In the genomic region with DNA sequence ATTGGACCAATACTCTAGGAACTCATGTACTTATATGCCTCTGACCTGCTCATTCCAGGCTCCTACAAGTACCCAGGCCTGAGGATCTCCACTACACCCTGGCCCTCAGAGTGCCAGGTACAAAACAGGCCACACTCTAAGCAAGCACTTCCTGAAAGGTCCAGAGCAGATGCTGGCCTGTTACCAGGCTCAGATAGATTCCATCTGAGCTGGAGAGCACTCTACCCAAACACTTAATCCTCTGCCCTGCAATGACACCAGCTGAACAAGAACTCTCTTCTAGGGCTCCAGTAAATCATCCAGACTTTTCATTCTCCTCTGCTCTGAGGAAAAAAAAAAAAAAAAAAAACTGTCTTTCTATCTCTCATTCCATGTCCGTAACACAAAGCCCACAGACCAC, we compare ENCODE assay signal across 10 cellular contexts. TPM values are rescaled to one million over a fixed set of nuclear protein-coding genes. Genes with fewer than 3 reads are reported as not detected.
A peak's percentile ranks its signal among the peaks of the same experiment; 100 is the strongest.
DNase-seq lines count a peak whose midpoint lies in the region; ATAC-seq and TF ChIP-seq lines count a peak whose summit lies in the region.
"Had no signal": no experiment of that assay in that cellular context is flagged by ENCODE, and none has a peak within 500 bp of the region (broad histone marks: within the 10 kb centered on the region; RNA-seq: fewer than 3 reads in every experiment).

No MANE protein-coding gene starts in this region.

- peaks cover 0 to 37% (median 0%) of the 10 kb centered on the region in 11 experiments; a peak in 3 of 22 replicates for H4K20me1 ChIP-seq in BLaER1 treated with 17β-estradiol and CSF1 and Interleukin-3, amounts not matched to agents 10 nM and 100 nM

- TF ChIP-seq CTCF in fibroblast of villous mesenchyme (IDR thresholded peaks at IDR 0.05; ENCODE audit: insufficient read depth, low read depth, low read length) (no peak), gastrocnemius medialis (IDR thresholded peaks at IDR 0.05 in 4 of 5, conservative IDR thresholded peaks at IDR 0.05 in 1 of 5) (no peak), omental fat pad (IDR thresholded peaks at IDR 0.05) (no peak)

- no peak overlapping the region; a peak in 1 of 20 replicates for H3K4me3 ChIP-seq in BLaER1 treated with 17β-estradiol and CSF1 and Interleukin-3, amounts not matched to agents 10 nM and 100 nM
- H3K4me3 ChIP-seq in SJCRH30 (peak overlapping the region; percentile 88), fibroblast of villous mesenchyme (ENCODE audit: low read depth, low read length) (no peak overlapping the region), gastrocnemius medialis (no peak overlapping the region)
- H3K4me3 ChIP-seq: neural progenitor cell had no signal

- peaks cover 0 to 15% (median 9%) of the 10 kb centered on the region in 11 experiments; a peak in 8 of 22 replicates for H3K36me3 ChIP-seq in BLaER1 treated with 17β-estradiol and CSF1 and Interleukin-3, amounts not matched to agents 10 nM and 100 nM
- H3K36me3 ChIP-seq in SJCRH30 (no peaks in the 10 kb centered on the region), gastrocnemius medialis (no peaks in the 10 kb centered on the region)
- H3K36me3 ChIP-seq: neural progenitor cell had no signal

- intact Hi-C loops in gastrocnemius medialis (cut with DNase I; ENCODE audit: low total_unique reads): loop anchor here (5.0 kb wide), 2 partner anchors 32 to 138 kb away; no protein-coding TSS in a partner anchor

- H3K9me3 ChIP-seq in BLaER1 treated with 17β-estradiol and CSF1 and Interleukin-3, amounts not matched to agents 10 nM and 100 nM (replicated peaks in 1 of 11): no peaks in the 10 kb centered on the region
- H3K9me3 ChIP-seq in SJCRH30 (replicated peaks) (no peaks in the 10 kb centered on the region), gastrocnemius medialis (no peaks in the 10 kb centered on the region)

- 0 out of 22 replicates have a peak overlapping the region, but pooled peaks of 1 of the 11 experiments have one; percentile 8 for H3K27ac ChIP-seq in BLaER1 treated with 17β-estradiol and CSF1 and Interleukin-3, amounts not matched to agents 10 nM and 100 nM
- H3K27ac ChIP-seq in SJCRH30 (peak overlapping the region; percentile 66), gastrocnemius medialis (peak overlapping the region; percentile 27 to 70 (median 43))
- H3K27ac ChIP-seq: neural progenitor cell had no signal

- H3K9ac ChIP-seq in BLaER1 treated with 17β-estradiol and CSF1 and Interleukin-3, amounts not matched to agents 10 nM and 100 nM: no peak overlapping the region
- H3K9ac ChIP-seq: neural progenitor cell had no signal

- in situ Hi-C loops in gastrocnemius medialis (cut with MboI; ENCODE audit: low sequenced_read_pairs in 4 of 4): no loop called here

- H3K4me2 ChIP-seq in BLaER1 treated with 17β-estradiol and CSF1 and Interleukin-3, amounts not matched to agents 10 nM and 100 nM: peak overlapping the region; percentile 91 to 100 (median 98)
- H3K4me2 ChIP-seq: neural progenitor cell had no signal

- no peak for TF ChIP-seq POLR2A in gastrocnemius medialis (IDR thresholded peaks at IDR 0.05)

- peak in 1 of 2 experiments; percentile 50 for DNase-seq in SJCRH30
- peak; percentile 74 for DNase-seq in fibroblast of villous mesenchyme (ENCODE audit: low read depth)
- no peak for DNase-seq in gastrocnemius medialis
- DNase-seq in omental fat pad (ENCODE audit: low spot score): no peak
- no peak for DNase-seq in amniotic stem cell (lab: John Stamatoyannopoulos, UW)
- DNase-seq: T-helper 17 cell had no signal

- H3K4me1 ChIP-seq in BLaER1 treated with 17β-estradiol and CSF1 and Interleukin-3, amounts not matched to agents 10 nM and 100 nM: peaks cover 33 to 81% (median 77%) of the 10 kb centered on the region in 10 experiments
- peaks cover 36% of the 10 kb centered on the region for H3K4me1 ChIP-seq in SJCRH30
- peaks cover 38 to 47% of the 10 kb centered on the region in 2 donors for H3K4me1 ChIP-seq in gastrocnemius medialis

- ATAC-seq in gastrocnemius medialis (no peak), omental fat pad (ENCODE audit: low FRiP score) (no peak), HG03457 (IDR thresholded peaks at IDR 0.05; ENCODE audit: unreplicated experiment) (no peak), esophagus mucosa (no peak)
- ATAC-seq: T-helper 17 cell had no signal

- H3K27me3 ChIP-seq in BLaER1 treated with 17β-estradiol and CSF1 and Interleukin-3, amounts not matched to agents 10 nM and 100 nM: peaks cover 0 to 8% (median 0%) of the 10 kb centered on the region in 11 experiments; a peak in 3 of 22 replicates
- no peaks in the 10 kb centered on the region for H3K27me3 ChIP-seq in SJCRH30
- H3K27me3 ChIP-seq in gastrocnemius medialis: no peaks in the 10 kb centered on the region

RNA-seq across cellular contexts. Expression of gene P4HA2, which starts 2.9 kb away (rescaled TPM):
- 75.5 and 77.7 TPM in 2 replicates for total RNA-seq in SJCRH30 (2014; rRNA removed; shearing (Covaris generic))
- total RNA-seq in fibroblast of villous mesenchyme: 161 and 191 TPM in 2 replicates
- total RNA-seq in gastrocnemius medialis: 10 to 100 TPM in 2 of 4 donors, 1 to 10 TPM in 2; 5.8 to 15.7 (median 10.3) TPM
- total RNA-seq in omental fat pad: 10 to 100 TPM; 15.8 to 37.7 (median 25.6) TPM
- total RNA-seq in esophagus mucosa: 19.0 TPM

RNA-seq across cellular contexts. Expression of gene PDLIM4, which starts 32.8 kb away (rescaled TPM):
- total RNA-seq in SJCRH30 (2014; rRNA removed; shearing (Covaris generic)): 65.4 and 66.3 TPM in 2 replicates
- total RNA-seq in fibroblast of villous mesenchyme (42.8 and 97.2 TPM in 2 replicates), gastrocnemius medialis (1 to 10 TPM in 3 of 4 donors, under 1 TPM in 1; 0.66 to 8.0 (median 5.3) TPM), omental fat pad (10 to 100 TPM; 19.5 to 89.5 (median 23.4) TPM), esophagus mucosa (26.9 TPM)
- total RNA-seq: T-helper 17 cell had no signal
